24 cellular contexts compared by ENCODE assay signal in the genomic region with DNA sequence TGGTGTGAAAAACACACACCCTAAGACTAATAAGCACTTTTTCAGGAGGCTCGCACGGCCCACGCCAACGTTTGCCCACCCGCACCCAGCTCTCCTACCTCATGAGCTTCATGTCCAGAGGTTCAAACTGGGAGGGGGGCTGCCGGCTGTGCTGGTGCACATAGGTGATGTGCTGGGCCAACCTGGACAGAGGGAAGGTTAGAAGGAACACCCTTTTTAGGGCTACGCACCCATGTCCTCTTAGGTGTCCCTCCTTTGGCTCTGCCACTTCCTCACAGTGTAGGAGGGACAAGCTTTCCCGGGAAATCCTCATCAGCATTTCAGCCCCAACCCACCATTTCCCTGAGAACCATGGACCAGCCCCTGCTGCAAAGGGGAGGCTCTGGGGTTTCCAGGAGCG. TPM values are rescaled to one million over a fixed set of nuclear protein-coding genes. Genes with fewer than 3 reads are reported as not detected.
DNase-seq lines count a peak whose midpoint lies in the region; ATAC-seq and TF ChIP-seq lines count a peak whose summit lies in the region.
"Had no signal": no experiment of that assay in that cellular context is flagged by ENCODE, and none has a peak within 500 bp of the region (broad histone marks: within the 10 kb centered on the region; RNA-seq: fewer than 3 reads in every experiment).

No MANE protein-coding gene starts in this region.

- peak overlapping the region; percentile 20 for H3K27ac ChIP-seq in ectodermal cell (ENCODE audit: insufficient read depth, low read depth, low read length, poor library complexity, severe bottlenecking)
- H3K27ac ChIP-seq: C4-2B, cardiac muscle cell, epithelial cell of prostate, right atrium auricular region, uterus had no signal

- H3F3A ChIP-seq in Loucy (ENCODE audit: low read depth), result peaks cover 26% of the 10 kb centered on the region; the same call in 1 of the 2 replicates

- TF ChIP-seq CTCF in Loucy (conservative IDR thresholded peaks at IDR 0.05; ENCODE audit: low read length), result no peak

- ATAC-seq in activated naive CD8-positive, alpha-beta T cell treated with anti-CD3 and anti-CD28 coated beads, Interleukin-2, amount 50 U/mL, for 24 hours, result no peak
- ATAC-seq in stimulated activated effector memory CD8-positive, alpha-beta T cell treated with anti-CD3 and anti-CD28 coated beads, Interleukin-12 subunit alpha, Interleukin-12 subunit beta, amount 100 ng/mL, for 72 hours, result no peak

- peaks cover 44% of the 10 kb centered on the region for H3K4me1 Mint-ChIP-seq in activated naive CD8-positive, alpha-beta T cell (ENCODE audit: low read depth)
- H3K4me1 Mint-ChIP-seq in activated naive CD8-positive, alpha-beta T cell treated with anti-CD3 and anti-CD28 coated beads, Interleukin-2, amount 50 U/mL, for 24 hours, result peaks cover 63% of the 10 kb centered on the region
- peaks cover 61% of the 10 kb centered on the region for H3K4me1 Mint-ChIP-seq in stimulated activated effector memory CD8-positive, alpha-beta T cell treated with anti-CD3 and anti-CD28 coated beads, Interleukin-12 subunit alpha, Interleukin-12 subunit beta, amount 100 ng/mL, for 72 hours

- peak overlapping the region; percentile 61 for H3K27ac Mint-ChIP-seq in activated naive CD8-positive, alpha-beta T cell
- no peak overlapping the region for H3K27ac Mint-ChIP-seq in activated naive CD8-positive, alpha-beta T cell treated with anti-CD3 and anti-CD28 coated beads, Interleukin-2, amount 50 U/mL, for 24 hours
- H3K27ac Mint-ChIP-seq in stimulated activated effector memory CD8-positive, alpha-beta T cell treated with anti-CD3 and anti-CD28 coated beads, Interleukin-12 subunit alpha, Interleukin-12 subunit beta, amount 100 ng/mL, for 72 hours, result peak overlapping the region; percentile 80
- H3K27ac Mint-ChIP-seq: activated T-helper 1 cell treated with anti-CD3 and anti-CD28 coated beads, Interleukin-12 subunit alpha, Interleukin-12 subunit beta, Interleukin-2, Interleukin-4 antibody, amounts not matched to agents 30 ng/mL and 10 ng/mL and 1 ng/mL, durations not matched to agents 14 hours and 24 hours and 36 hours had no signal

- no peak overlapping the region for H3K4me3 Mint-ChIP-seq in activated naive CD8-positive, alpha-beta T cell
- no peak overlapping the region for H3K4me3 Mint-ChIP-seq in activated naive CD8-positive, alpha-beta T cell treated with anti-CD3 and anti-CD28 coated beads, Interleukin-2, amount 50 U/mL, for 24 hours
- no peak overlapping the region for H3K4me3 Mint-ChIP-seq in stimulated activated effector memory CD8-positive, alpha-beta T cell treated with anti-CD3 and anti-CD28 coated beads, Interleukin-12 subunit alpha, Interleukin-12 subunit beta, amount 100 ng/mL, for 72 hours
- H3K4me3 Mint-ChIP-seq: activated T-helper 1 cell treated with anti-CD3 and anti-CD28 coated beads, Interleukin-12 subunit alpha, Interleukin-12 subunit beta, Interleukin-2, Interleukin-4 antibody, amounts not matched to agents 30 ng/mL and 10 ng/mL and 1 ng/mL, durations not matched to agents 14 hours and 24 hours and 36 hours had no signal

- H3K36me3 ChIP-seq in Loucy (ENCODE audit: insufficient read depth, low read length), result peaks cover 95% of the 10 kb centered on the region
- peaks cover 83% of the 10 kb centered on the region for H3K36me3 ChIP-seq in ectodermal cell (ENCODE audit: control insufficient read depth, insufficient read depth, low read length)
- H3K36me3 ChIP-seq: uterus had no signal

- no peak for DNase-seq in activated naive CD8-positive, alpha-beta T cell treated with anti-CD3 and anti-CD28 coated beads, Interleukin-2, amount 50 U/mL, for 24 hours
- DNase-seq in stimulated activated effector memory CD8-positive, alpha-beta T cell treated with anti-CD3 and anti-CD28 coated beads, Interleukin-12 subunit alpha, Interleukin-12 subunit beta, amount 100 ng/mL, for 72 hours (ENCODE audit: low spot score in 2 of 2), result no peak
- DNase-seq in KBM-7 (no peak), HuH-7 (ENCODE audit: low spot score) (no peak), NCI-H526 (lab: John Stamatoyannopoulos, UW) (no peak)
- DNase-seq: ACHN; activated CD4-positive, alpha-beta T cell treated with anti-CD3 and anti-CD28 coated beads for 1 hour; dermis blood vessel endothelial cell; DMS153; GF-D8; hippocampal formation; NCI-H1105; NCI-H524 treated with DMSO at 0.1 percent for 48 hours; nucleus accumbens; substantia nigra; uterus had no signal

- H3K9me2 ChIP-seq in Loucy (replicated peaks; ENCODE audit: low read depth, low read length), result no peaks in the 10 kb centered on the region

- H3K9me3 Mint-ChIP-seq in activated naive CD8-positive, alpha-beta T cell (ENCODE audit: low read depth), result no peaks in the 10 kb centered on the region
- H3K9me3 Mint-ChIP-seq in activated naive CD8-positive, alpha-beta T cell treated with anti-CD3 and anti-CD28 coated beads, Interleukin-2, amount 50 U/mL, for 24 hours, result no peaks in the 10 kb centered on the region
- H3K9me3 Mint-ChIP-seq in stimulated activated effector memory CD8-positive, alpha-beta T cell treated with anti-CD3 and anti-CD28 coated beads, Interleukin-12 subunit alpha, Interleukin-12 subunit beta, amount 100 ng/mL, for 72 hours, result no peaks in the 10 kb centered on the region
- H3K9me3 Mint-ChIP-seq: activated T-helper 1 cell treated with anti-CD3 and anti-CD28 coated beads, Interleukin-12 subunit alpha, Interleukin-12 subunit beta, Interleukin-2, Interleukin-4 antibody, amounts not matched to agents 30 ng/mL and 10 ng/mL and 1 ng/mL, durations not matched to agents 14 hours and 24 hours and 36 hours had no signal

- in situ Hi-C loops in KBM-7 (cut with MboI; ENCODE audit: low pct_unique_long_range_greater_than_20kb, low sequenced_read_pairs), result no loop called here

- H3K79me2 ChIP-seq in Loucy (ENCODE audit: insufficient read depth, low read length), result peaks cover 76% of the 10 kb centered on the region

- H3K27me3 ChIP-seq in Loucy (ENCODE audit: insufficient read depth, low read length, poor library complexity, severe bottlenecking) (peaks cover 3% of the 10 kb centered on the region), ectodermal cell (ENCODE audit: control insufficient read depth, insufficient read depth, low read length, poor library complexity, severe bottlenecking) (no peaks in the 10 kb centered on the region)
- H3K27me3 ChIP-seq: cardiac muscle cell, right atrium auricular region, uterus had no signal

- no peak overlapping the region for H3K4me3 ChIP-seq in Loucy (ENCODE audit: low read length, poor library complexity, severe bottlenecking)
- H3K4me3 ChIP-seq in ectodermal cell (ENCODE audit: insufficient read depth, low read depth, low read length), result no peak overlapping the region
- H3K4me3 ChIP-seq: cardiac muscle cell, right atrium auricular region, uterus had no signal

- H2AFZ ChIP-seq in Loucy (ENCODE audit: low read length), result no peak overlapping the region

- H4K20me1 ChIP-seq in Loucy (ENCODE audit: insufficient read depth, low read length, poor library complexity, severe bottlenecking), result peaks cover 85% of the 10 kb centered on the region

- WGBS in ectodermal cell, 2 experiments, result 95 to 96% methylated on average over 9 of the region's 9 CpGs

- H3K4me1 ChIP-seq in Loucy (ENCODE audit: insufficient read depth, low read length, poor library complexity, severe bottlenecking) (peaks cover 27% of the 10 kb centered on the region), ectodermal cell (ENCODE audit: control insufficient read depth, insufficient read depth, low read length) (peaks cover 16% of the 10 kb centered on the region)

- no peaks in the 10 kb centered on the region for H3K27me3 Mint-ChIP-seq in activated naive CD8-positive, alpha-beta T cell
- no peaks in the 10 kb centered on the region for H3K27me3 Mint-ChIP-seq in activated naive CD8-positive, alpha-beta T cell treated with anti-CD3 and anti-CD28 coated beads, Interleukin-2, amount 50 U/mL, for 24 hours

- H3K9me3 ChIP-seq in Loucy (ENCODE audit: insufficient read depth, low read depth, low read length), result no peaks in the 10 kb centered on the region
- H3K9me3 ChIP-seq in ectodermal cell (ENCODE audit: control insufficient read depth, low read length), result no peaks in the 10 kb centered on the region
- H3K9me3 ChIP-seq: right atrium auricular region, uterus had no signal

- H3K36me3 Mint-ChIP-seq in activated naive CD8-positive, alpha-beta T cell, result peaks cover 17% of the 10 kb centered on the region
- peaks cover 88% of the 10 kb centered on the region for H3K36me3 Mint-ChIP-seq in activated naive CD8-positive, alpha-beta T cell treated with anti-CD3 and anti-CD28 coated beads, Interleukin-2, amount 50 U/mL, for 24 hours (ENCODE audit: low read depth)
- H3K36me3 Mint-ChIP-seq in stimulated activated effector memory CD8-positive, alpha-beta T cell treated with anti-CD3 and anti-CD28 coated beads, Interleukin-12 subunit alpha, Interleukin-12 subunit beta, amount 100 ng/mL, for 72 hours, result peaks cover 100% of the 10 kb centered on the region

- H3K9ac ChIP-seq in Loucy (ENCODE audit: low read depth, low read length, poor library complexity, severe bottlenecking), result no peak overlapping the region

- peak overlapping the region; percentile 14 for H3K4me2 ChIP-seq in Loucy (ENCODE audit: low read depth, low read length, poor library complexity, severe bottlenecking)

RNA-seq across cellular contexts. Expression of a gene that starts 5.9 kb away (rescaled TPM):
- 319 TPM for polyA plus RNA-seq in ectodermal cell (2013, experiment 1 of 4)
- polyA plus RNA-seq in ectodermal cell (2013, experiment 2 of 4), result 332 TPM
- polyA plus RNA-seq in ectodermal cell (2013, experiment 3 of 4), result 241 TPM
- polyA plus RNA-seq in ectodermal cell (2013, experiment 4 of 4), result 242 TPM

RNA-seq across cellular contexts. Expression of a gene that starts 6.2 kb away (rescaled TPM):
- polyA plus RNA-seq in ectodermal cell (2013, experiment 1 of 4), result 22.0 TPM
- 22.2 TPM for polyA plus RNA-seq in ectodermal cell (2013, experiment 2 of 4)
- 17.3 TPM for polyA plus RNA-seq in ectodermal cell (2013, experiment 3 of 4)
- polyA plus RNA-seq in ectodermal cell (2013, experiment 4 of 4), result 21.1 TPM

RNA-seq across cellular contexts. Expression of a gene that starts 6.5 kb away (rescaled TPM):
- 124 TPM for polyA plus RNA-seq in ectodermal cell (2013, experiment 1 of 4)
- polyA plus RNA-seq in ectodermal cell (2013, experiment 2 of 4), result 133 TPM
- 92.4 TPM for polyA plus RNA-seq in ectodermal cell (2013, experiment 3 of 4)
- 105 TPM for polyA plus RNA-seq in ectodermal cell (2013, experiment 4 of 4)

RNA-seq across cellular contexts. Expression of a gene that starts 13.8 kb away (rescaled TPM):
- polyA plus RNA-seq in ectodermal cell (2013, experiment 1 of 4), result 62.3 TPM
- polyA plus RNA-seq in ectodermal cell (2013, experiment 2 of 4), result 63.8 TPM
- 54.9 TPM for polyA plus RNA-seq in ectodermal cell (2013, experiment 3 of 4)
- polyA plus RNA-seq in ectodermal cell (2013, experiment 4 of 4), result 63.2 TPM

RNA-seq across cellular contexts. Expression of a gene that starts 23.9 kb away (rescaled TPM):
- 107 TPM for polyA plus RNA-seq in ectodermal cell (2013, experiment 1 of 4)
- 100.0 TPM for polyA plus RNA-seq in ectodermal cell (2013, experiment 2 of 4)
- 79.1 TPM for polyA plus RNA-seq in ectodermal cell (2013, experiment 3 of 4)
- 86.3 TPM for polyA plus RNA-seq in ectodermal cell (2013, experiment 4 of 4)
